ENCODE assay signal across 30 cellular contexts in genomic region chr19:4027146-4027545, GRCh38.
"Had no signal": no experiment of that assay in that cellular context is flagged by ENCODE, and none has a peak within 500 bp of the region (broad histone marks: within the 10 kb centered on the region; RNA-seq: fewer than 3 reads in every experiment).

No MANE protein-coding gene starts in this region.

- ATAC-seq: foreskin keratinocyte; gastroesophageal sphincter; heart right ventricle; left cardiac atrium; left lung; mucosa of descending colon; natural killer cell treated with Interleukin-12 subunit alpha and Interleukin-12 subunit beta and Interleukin-15 and Interleukin-18, amount 100 ng/mL, for 72 hours; sciatic nerve had no signal

- H3K4me2 ChIP-seq: neural progenitor cell, smooth muscle cell had no signal

- H3K9me3 Mint-ChIP-seq: natural killer cell treated with Interleukin-12 subunit alpha and Interleukin-12 subunit beta and Interleukin-15 and Interleukin-18, amount 100 ng/mL, for 72 hours; neural progenitor cell had no signal

- H3K27ac ChIP-seq: esophagus muscularis mucosa, foreskin keratinocyte, gastroesophageal sphincter, heart right ventricle, left lung, neural progenitor cell, prostate gland, right atrium auricular region, stomach, thyroid gland, vagina had no signal

- H3K4me1 ChIP-seq: foreskin keratinocyte, left lung, neural progenitor cell, prostate gland, thyroid gland, vagina had no signal

- H3K27me3 Mint-ChIP-seq: naive B cell; natural killer cell treated with Interleukin-12 subunit alpha and Interleukin-12 subunit beta and Interleukin-15 and Interleukin-18, amount 100 ng/mL, for 72 hours had no signal

- H3K9me3 ChIP-seq: esophagus muscularis mucosa, gastroesophageal sphincter, mucosa of descending colon, prostate gland, right atrium auricular region, stomach, thyroid gland, vagina had no signal

- H3K9ac ChIP-seq: neural progenitor cell had no signal

- H3K27ac Mint-ChIP-seq: mesothelial cell of epicardium; natural killer cell treated with Interleukin-12 subunit alpha and Interleukin-12 subunit beta and Interleukin-15 and Interleukin-18, amount 100 ng/mL, for 72 hours; neural progenitor cell had no signal

- H3K36me3 ChIP-seq: neural progenitor cell had no signal

- H3K27me3 ChIP-seq: esophagus muscularis mucosa, foreskin keratinocyte, gastroesophageal sphincter, heart right ventricle, left lung, neural progenitor cell, right atrium auricular region, stomach, thyroid gland, vagina had no signal

- H3K36me3 Mint-ChIP-seq: naive B cell; natural killer cell treated with Interleukin-12 subunit alpha and Interleukin-12 subunit beta and Interleukin-15 and Interleukin-18, amount 100 ng/mL, for 72 hours had no signal

- H3K4me3 ChIP-seq: esophagus muscularis mucosa, gastroesophageal sphincter, heart right ventricle, left lung, mucosa of descending colon, neural progenitor cell, prostate gland, right atrium auricular region, smooth muscle cell, stomach, thyroid gland, vagina had no signal

- H3K4me3 Mint-ChIP-seq: mesothelial cell of epicardium; natural killer cell treated with Interleukin-12 subunit alpha and Interleukin-12 subunit beta and Interleukin-15 and Interleukin-18, amount 100 ng/mL, for 72 hours; neural progenitor cell had no signal

- DNase-seq: cortex of kidney; foreskin keratinocyte; heart right ventricle; hippocampal formation; left cardiac atrium; left lung; mesenchymal stem cell; mucosa of descending colon; naive B cell; nucleus accumbens; stimulated activated CD4-positive, alpha-beta T cell treated with anti-CD3 and anti-CD28 coated beads, Interleukin-12 subunit alpha, Interleukin-12 subunit beta, amount 100 ng/mL, for 4 hours; stimulated activated CD4-positive, alpha-beta T cell treated with anti-CD3 and anti-CD28 coated beads, Interleukin-1b, Interleukin-23, amount 100 ng/mL, for 48 hours; stimulated activated CD4-positive, alpha-beta T cell treated with anti-CD3 and anti-CD28 coated beads, Interleukin-4, amount 100 ng/mL, for 1 hour; stimulated activated CD8-positive, alpha-beta memory T cell treated with anti-CD3 and anti-CD28 coated beads, Interleukin-4, amount 100 ng/mL, for 48 hours; stimulated activated naive CD4-positive, alpha-beta T cell treated with Interleukin-2 at 50 U/mL for 16 hours; stomach; thyroid gland; trophoblast cell had no signal

- FAIRE-seq: endothelial cell of umbilical vein, islet of Langerhans had no signal

- H3K4me1 Mint-ChIP-seq: mesothelial cell of epicardium, naive B cell, neural progenitor cell had no signal

- H2AFZ ChIP-seq: neural progenitor cell had no signal
